ENCODE assay signal across 28 cellular contexts in genomic region chr15:95498956-95499355, GRCh38.
"Had no signal": no experiment of that assay in that cellular context is flagged by ENCODE, and none has a peak within 500 bp of the region (broad histone marks: within the 10 kb centered on the region; RNA-seq: fewer than 3 reads in every experiment).

No MANE protein-coding gene starts in this region.

- H3K4me3 ChIP-seq: ascending aorta, breast epithelium, cardiac muscle cell, colonic mucosa, esophagus squamous epithelium, gastroesophageal sphincter had no signal

- H3K36me3 ChIP-seq: ascending aorta, breast epithelium, cardiac muscle cell, colonic mucosa, esophagus squamous epithelium, gastroesophageal sphincter had no signal

- H3K27ac ChIP-seq: breast epithelium, cardiac muscle cell, colonic mucosa, epithelial cell of prostate, esophagus squamous epithelium, gastroesophageal sphincter had no signal

- ATAC-seq: activated naive CD4-positive, alpha-beta T cell treated with anti-CD3 and anti-CD28 coated beads, Interleukin-2, amount 50 U/mL, for 72 hours; activated T-cell treated with anti-CD3 and anti-CD28 coated beads, Interleukin-2, amount 50 U/mL, for 72 hours; effector memory CD8-positive, alpha-beta T cell; gastroesophageal sphincter; WTC11 had no signal

- H3K27me3 ChIP-seq: ascending aorta, breast epithelium, cardiac muscle cell, colonic mucosa, gastroesophageal sphincter had no signal

- DNase-seq: activated CD4-positive, alpha-beta memory T cell treated with anti-CD3 and anti-CD28 coated beads, Interleukin-2, amount 10 ng/mL, durations not matched to agents 7 days and 5 days; activated CD4-positive, alpha-beta T cell treated with anti-CD3 and anti-CD28 coated beads for 1 hour; activated CD4-positive, alpha-beta T cell treated with anti-CD3 and anti-CD28 coated beads for 4 hours; activated CD4-positive, alpha-beta T cell treated with anti-CD3 and anti-CD28 coated beads, Interleukin-2, amount 10 ng/mL, durations not matched to agents 7 days and 5 days; activated CD4-positive, alpha-beta T cell treated with anti-CD3 and anti-CD28 coated beads, Interleukin-2, amount 50 U/mL, for 4 hours; activated CD8-positive, alpha-beta memory T cell treated with anti-CD3 and anti-CD28 coated beads, Interleukin-2, amount 50 U/mL, for 48 hours; activated gamma-delta T cell; activated naive CD4-positive, alpha-beta T cell; activated naive CD4-positive, alpha-beta T cell treated with anti-CD3 and anti-CD28 coated beads, Interleukin-2, amount 10 ng/mL, durations not matched to agents 7 days and 5 days; activated naive CD8-positive, alpha-beta T cell treated with anti-CD3 and anti-CD28 coated beads, Interleukin-2, amount 10 ng/mL, durations not matched to agents 7 days and 5 days; activated T-cell treated with anti-CD3 and anti-CD28 coated beads for 4 hours; activated T-cell treated with anti-CD3 and anti-CD28 coated beads, Interleukin-2, amount 50 U/mL, for 24 hours; activated T-cell treated with anti-CD3 and anti-CD28 coated beads, Interleukin-2, amount 50 U/mL, for 72 hours; central memory CD4-positive, alpha-beta T cell; cerebellar nuclear complex; colonic mucosa; effector CD4-positive, alpha-beta T cell; effector memory CD8-positive, alpha-beta T cell; esophagus squamous epithelium; foreskin melanocyte; T-helper 2 cell had no signal

- H3K4me1 ChIP-seq: breast epithelium, colonic mucosa, gastroesophageal sphincter had no signal

- H3K9me3 ChIP-seq: ascending aorta, breast epithelium, colonic mucosa, esophagus squamous epithelium, gastroesophageal sphincter had no signal
